ENCODE assay signal across 17 cellular contexts in the genomic region with DNA sequence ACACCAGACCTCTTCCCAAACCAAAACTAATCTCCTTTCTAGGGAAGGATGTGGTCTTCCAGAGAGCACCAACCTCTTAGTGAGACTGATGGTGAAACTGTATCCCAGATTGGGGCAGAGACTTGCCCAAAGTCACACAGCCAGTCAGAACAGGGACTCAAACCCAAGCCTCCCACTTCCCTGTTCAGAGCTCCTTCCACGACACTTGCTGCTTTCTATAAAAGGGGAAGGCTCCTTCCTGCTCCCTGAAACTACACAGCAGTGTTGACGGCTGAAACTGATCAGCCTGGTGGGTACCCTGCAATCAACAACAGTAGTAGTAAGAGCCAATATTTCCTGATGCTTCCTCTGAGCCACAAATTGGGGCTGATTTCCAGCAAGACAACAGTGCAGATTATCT. TPM values are rescaled to one million over a fixed set of nuclear protein-coding genes. Genes with fewer than 3 reads are reported as not detected.
DNase-seq lines count a peak whose midpoint lies in the region; ATAC-seq and TF ChIP-seq lines count a peak whose summit lies in the region.
"Had no signal": no experiment of that assay in that cellular context is flagged by ENCODE, and none has a peak within 500 bp of the region (broad histone marks: within the 10 kb centered on the region; RNA-seq: fewer than 3 reads in every experiment).

No MANE protein-coding gene starts in this region.

- TF ChIP-seq CTCF in neural cell (IDR thresholded peaks at IDR 0.05; ENCODE audit: poor library complexity, severe bottlenecking) (no peak), vagina (IDR thresholded peaks at IDR 0.05) (no peak)

- H3K9ac ChIP-seq in neural cell (ENCODE audit: low read length), result peak overlapping the region; percentile 95

- H3K79me2 ChIP-seq in neural cell (replicated peaks; ENCODE audit: insufficient read depth, low read length), result peaks cover 3% of the 10 kb centered on the region

- H3K36me3 ChIP-seq in neural cell (ENCODE audit: insufficient read depth, low read length) (no peaks in the 10 kb centered on the region), vagina (peaks cover 0 to 12% of the 10 kb centered on the region in 2 donors)

- H3K4me2 ChIP-seq in neural cell (ENCODE audit: low read length), result peak overlapping the region; percentile 63

- no peaks in the 10 kb centered on the region for H4K20me1 ChIP-seq in neural cell (ENCODE audit: insufficient read depth)

- H3K9me2 ChIP-seq in neural cell (ENCODE audit: insufficient read depth, low read length), result no peaks in the 10 kb centered on the region

- H3K4me1 Mint-ChIP-seq in T-helper 2 cell treated with Interferon-gamma antibody and Interleukin-4, amounts not matched to agents 5 μg/mL and 100 μg/mL, for 36 hours (ENCODE audit: low read depth), result peaks cover 13% of the 10 kb centered on the region
- peaks cover 18% of the 10 kb centered on the region for H3K4me1 Mint-ChIP-seq in activated naive CD8-positive, alpha-beta T cell treated with anti-CD3 and anti-CD28 coated beads, Interleukin-2, amount 50 U/mL, for 24 hours

- H3K9me3 ChIP-seq in neural cell (ENCODE audit: low read length), result no peaks in the 10 kb centered on the region
- H3K9me3 ChIP-seq in vagina, result no peaks in the 10 kb centered on the region
- H3K9me3 ChIP-seq: esophagus squamous epithelium, thyroid gland had no signal

- TF ChIP-seq RAD21 in neural cell (conservative IDR thresholded peaks at IDR 0.05), result no peak

- H3K4me3 ChIP-seq in neural cell (ENCODE audit: low read length) (peak overlapping the region; percentile 90), vagina (no peak overlapping the region)

- peak overlapping the region; percentile 80 for H3K4me3 Mint-ChIP-seq in T-helper 2 cell treated with Interferon-gamma antibody and Interleukin-4, amounts not matched to agents 5 μg/mL and 100 μg/mL, for 36 hours
- H3K4me3 Mint-ChIP-seq in activated naive CD8-positive, alpha-beta T cell treated with anti-CD3 and anti-CD28 coated beads, Interleukin-2, amount 50 U/mL, for 24 hours, result peak overlapping the region; percentile 82

- H3K27me3 Mint-ChIP-seq in T-helper 2 cell treated with Interferon-gamma antibody and Interleukin-4, amounts not matched to agents 5 μg/mL and 100 μg/mL, for 36 hours (ENCODE audit: low read depth), result no peaks in the 10 kb centered on the region
- no peaks in the 10 kb centered on the region for H3K27me3 Mint-ChIP-seq in activated naive CD8-positive, alpha-beta T cell treated with anti-CD3 and anti-CD28 coated beads, Interleukin-2, amount 50 U/mL, for 24 hours

- peaks cover 15% of the 10 kb centered on the region for H3K4me1 ChIP-seq in vagina

- peaks cover 12% of the 10 kb centered on the region for H3K36me3 Mint-ChIP-seq in T-helper 2 cell treated with Interferon-gamma antibody and Interleukin-4, amounts not matched to agents 5 μg/mL and 100 μg/mL, for 36 hours (ENCODE audit: low read depth)
- peaks cover 4% of the 10 kb centered on the region for H3K36me3 Mint-ChIP-seq in activated naive CD8-positive, alpha-beta T cell treated with anti-CD3 and anti-CD28 coated beads, Interleukin-2, amount 50 U/mL, for 24 hours (ENCODE audit: low read depth)

- DNase-seq in T-helper 2 cell treated with Interferon-gamma antibody and Interleukin-4, amounts not matched to agents 5 μg/mL and 100 μg/mL, for 36 hours (ENCODE audit: low spot score), result no peak
- DNase-seq in T-helper 2 cell (no peak), MV-4-11 (lab: John Stamatoyannopoulos, UW) (peak; percentile 69), vagina (ENCODE audit: extremely low spot score in 2 of 2) (no peak), NCI-H524 treated with DMSO at 0.1 percent for 48 hours (lab: John Stamatoyannopoulos, UW) (no peak)
- no peak for DNase-seq in activated naive CD8-positive, alpha-beta T cell treated with anti-CD3 and anti-CD28 coated beads, Interleukin-2, amount 50 U/mL, for 24 hours
- DNase-seq: DMS79, esophagus squamous epithelium, IMR-90, NCI-H2081 treated with DMSO at 0.1 percent for 48 hours, thyroid gland had no signal

- no peaks in the 10 kb centered on the region for H3K27me3 ChIP-seq in neural cell (ENCODE audit: insufficient read depth, low read depth, low read length)
- H3K27me3 ChIP-seq in vagina, result no peaks in the 10 kb centered on the region
- H3K27me3 ChIP-seq: esophagus squamous epithelium, thyroid gland had no signal

- ATAC-seq in activated naive CD8-positive, alpha-beta T cell treated with anti-CD3 and anti-CD28 coated beads, Interleukin-2, amount 50 U/mL, for 24 hours, result no peak
- ATAC-seq in HG03045 (IDR thresholded peaks at IDR 0.05; ENCODE audit: unreplicated experiment), result no peak

- H3K9me3 Mint-ChIP-seq in T-helper 2 cell treated with Interferon-gamma antibody and Interleukin-4, amounts not matched to agents 5 μg/mL and 100 μg/mL, for 36 hours, result no peaks in the 10 kb centered on the region
- no peaks in the 10 kb centered on the region for H3K9me3 Mint-ChIP-seq in activated naive CD8-positive, alpha-beta T cell treated with anti-CD3 and anti-CD28 coated beads, Interleukin-2, amount 50 U/mL, for 24 hours
- H3K9me3 Mint-ChIP-seq: H9 had no signal

- H2AFZ ChIP-seq in neural cell (ENCODE audit: low read depth, low read length), result no peak overlapping the region

- H3F3A ChIP-seq in neural cell (ENCODE audit: insufficient read depth, low read length, poor library complexity, severe bottlenecking), result no peaks in the 10 kb centered on the region

- TF ChIP-seq EP300 in neural cell (conservative IDR thresholded peaks at IDR 0.05; ENCODE audit: poor library complexity, severe bottlenecking), result no peak

- intact Hi-C loops in vagina (cut with DNase I), result loop anchor here (2.0 to 10.0 kb wide), 4 partner anchors 37 to 229 kb away; no protein-coding TSS in a partner anchor

- H3K27ac ChIP-seq in neural cell (ENCODE audit: low read length) (peak overlapping the region; percentile 97), vagina (no peak overlapping the region)

- TF ChIP-seq POLR2A in vagina (IDR thresholded peaks at IDR 0.05), result no peak

- no peak overlapping the region for H3K27ac Mint-ChIP-seq in T-helper 2 cell treated with Interferon-gamma antibody and Interleukin-4, amounts not matched to agents 5 μg/mL and 100 μg/mL, for 36 hours
- H3K27ac Mint-ChIP-seq in activated naive CD8-positive, alpha-beta T cell treated with anti-CD3 and anti-CD28 coated beads, Interleukin-2, amount 50 U/mL, for 24 hours, result peak overlapping the region; percentile 32
- H3K27ac Mint-ChIP-seq: H9 had no signal

TF ChIP-seq in neural cell, 6 proteins besides CTCF, POLR2A, EP300 and RAD21:
- TF ChIP-seq MXI1 (conservative IDR thresholded peaks at IDR 0.05; ENCODE audit: poor library complexity, severe bottlenecking) (no peak), SMC3 (conservative IDR thresholded peaks at IDR 0.05; ENCODE audit: poor library complexity) (no peak), EZH2 (IDR thresholded peaks at IDR 0.05; ENCODE audit: borderline replicate concordance, insufficient read depth, low read length, poor library complexity, severe bottlenecking) (no peak), POLR2AphosphoS5 (IDR thresholded peaks at IDR 0.05) (no peak)
- TF ChIP-seq, protein P1, sequence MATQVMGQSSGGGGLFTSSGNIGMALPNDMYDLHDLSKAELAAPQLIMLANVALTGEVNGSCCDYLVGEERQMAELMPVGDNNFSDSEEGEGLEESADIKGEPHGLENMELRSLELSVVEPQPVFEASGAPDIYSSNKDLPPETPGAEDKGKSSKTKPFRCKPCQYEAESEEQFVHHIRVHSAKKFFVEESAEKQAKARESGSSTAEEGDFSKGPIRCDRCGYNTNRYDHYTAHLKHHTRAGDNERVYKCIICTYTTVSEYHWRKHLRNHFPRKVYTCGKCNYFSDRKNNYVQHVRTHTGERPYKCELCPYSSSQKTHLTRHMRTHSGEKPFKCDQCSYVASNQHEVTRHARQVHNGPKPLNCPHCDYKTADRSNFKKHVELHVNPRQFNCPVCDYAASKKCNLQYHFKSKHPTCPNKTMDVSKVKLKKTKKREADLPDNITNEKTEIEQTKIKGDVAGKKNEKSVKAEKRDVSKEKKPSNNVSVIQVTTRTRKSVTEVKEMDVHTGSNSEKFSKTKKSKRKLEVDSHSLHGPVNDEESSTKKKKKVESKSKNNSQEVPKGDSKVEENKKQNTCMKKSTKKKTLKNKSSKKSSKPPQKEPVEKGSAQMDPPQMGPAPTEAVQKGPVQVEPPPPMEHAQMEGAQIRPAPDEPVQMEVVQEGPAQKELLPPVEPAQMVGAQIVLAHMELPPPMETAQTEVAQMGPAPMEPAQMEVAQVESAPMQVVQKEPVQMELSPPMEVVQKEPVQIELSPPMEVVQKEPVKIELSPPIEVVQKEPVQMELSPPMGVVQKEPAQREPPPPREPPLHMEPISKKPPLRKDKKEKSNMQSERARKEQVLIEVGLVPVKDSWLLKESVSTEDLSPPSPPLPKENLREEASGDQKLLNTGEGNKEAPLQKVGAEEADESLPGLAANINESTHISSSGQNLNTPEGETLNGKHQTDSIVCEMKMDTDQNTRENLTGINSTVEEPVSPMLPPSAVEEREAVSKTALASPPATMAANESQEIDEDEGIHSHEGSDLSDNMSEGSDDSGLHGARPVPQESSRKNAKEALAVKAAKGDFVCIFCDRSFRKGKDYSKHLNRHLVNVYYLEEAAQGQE (IDR thresholded peaks at IDR 0.05; ENCODE audit: borderline replicate concordance), result no peak
TF ChIP-seq in neural cell: peak in this region for 0.

RNA-seq across cellular contexts. Expression of a gene that starts 1.5 kb away (rescaled TPM):
- polyA plus RNA-seq in neural cell, result 54.1 and 59.7 TPM in 2 replicates
- 19.9 and 22.4 TPM in 2 replicates for polyA minus RNA-seq in neural cell
- 12.3 TPM for total RNA-seq in vagina

RNA-seq across cellular contexts. Expression of a gene that starts 17.7 kb away (rescaled TPM):
- polyA plus RNA-seq in neural cell, result 0.11 and 0.26 TPM in 2 replicates
- polyA minus RNA-seq in neural cell, result not detected in 2 replicates
- total RNA-seq in vagina, result 0.25 TPM
- total RNA-seq: H9, IMR-90, mesenteric fat pad had no signal

RNA-seq across cellular contexts. Expression of a gene that starts 18.1 kb away (rescaled TPM):
- 20.0 and 21.9 TPM in 2 replicates for polyA plus RNA-seq in neural cell
- polyA minus RNA-seq in neural cell, result 11.7 and 12.8 TPM in 2 replicates
- 2.2 TPM for total RNA-seq in vagina

RNA-seq across cellular contexts. Expression of a gene that starts 26.8 kb away (rescaled TPM):
- polyA plus RNA-seq in neural cell, result 1.3 and 1.6 TPM in 2 replicates
- polyA minus RNA-seq in neural cell, result not detected in 2 replicates
- total RNA-seq in vagina, result not detected
- total RNA-seq: A172, cardiac septum, IMR-90 had no signal
- polyA plus RNA-seq: IMR-90 had no signal

RNA-seq across cellular contexts. Expression of a gene that starts 44.9 kb away (rescaled TPM):
- polyA plus RNA-seq in neural cell, result 14.5 and 19.4 TPM in 2 replicates
- 19.2 and 23.9 TPM in 2 replicates for polyA minus RNA-seq in neural cell
- 19.6 TPM for total RNA-seq in vagina
